ENCODE assay signal across 1 cellular context in the genomic region with DNA sequence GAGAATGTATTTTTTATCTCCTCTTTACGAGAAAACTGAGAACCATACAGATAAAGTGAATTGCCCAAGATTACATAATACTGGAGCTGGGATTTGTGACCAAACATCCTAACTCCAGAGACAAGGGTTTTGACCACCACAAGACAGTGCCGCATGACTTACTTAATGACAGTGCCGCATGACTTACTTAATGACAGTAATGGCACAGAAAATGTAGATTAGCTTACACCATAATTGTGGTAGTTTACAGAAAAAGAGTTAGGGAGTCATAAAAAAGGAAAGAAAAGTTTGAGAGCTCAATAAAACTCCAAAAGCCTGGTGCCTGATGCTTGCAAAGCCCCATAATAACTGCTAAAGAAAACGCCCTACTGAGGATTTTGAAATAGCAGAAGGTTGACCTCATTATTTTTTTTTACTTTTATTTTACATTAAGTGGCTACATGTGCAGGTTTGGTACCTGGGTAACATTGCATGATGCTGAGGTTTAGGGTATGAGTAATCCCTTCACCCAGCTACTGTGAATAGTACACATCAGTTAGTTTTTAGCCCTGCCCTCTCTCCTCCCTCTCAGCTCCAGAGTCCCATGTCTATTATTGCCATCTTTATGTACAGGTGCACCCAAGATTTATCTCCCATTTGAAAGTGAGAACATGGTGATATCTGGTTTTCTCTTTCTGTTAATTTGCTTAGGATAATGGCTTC.
TF ChIP-seq lines count a peak whose summit lies in the region.

No MANE protein-coding gene starts in this region.

TF ChIP-seq in HEK293, 187 proteins besides CTCF, POLR2A, EP300 and RAD21 (continued from another document and continues in another):
- no peak for TF ChIP-seq WT1 (tag by site-specific recombination; IDR thresholded peaks at IDR 0.05)
- TF ChIP-seq HOXC10 (CRISPR knock-in tag; IDR thresholded peaks at IDR 0.05): no peak
- TF ChIP-seq ZNF670 (tag by site-specific recombination; IDR thresholded peaks at IDR 0.05; ENCODE audit: low read depth): no peak
- TF ChIP-seq, protein P1, sequence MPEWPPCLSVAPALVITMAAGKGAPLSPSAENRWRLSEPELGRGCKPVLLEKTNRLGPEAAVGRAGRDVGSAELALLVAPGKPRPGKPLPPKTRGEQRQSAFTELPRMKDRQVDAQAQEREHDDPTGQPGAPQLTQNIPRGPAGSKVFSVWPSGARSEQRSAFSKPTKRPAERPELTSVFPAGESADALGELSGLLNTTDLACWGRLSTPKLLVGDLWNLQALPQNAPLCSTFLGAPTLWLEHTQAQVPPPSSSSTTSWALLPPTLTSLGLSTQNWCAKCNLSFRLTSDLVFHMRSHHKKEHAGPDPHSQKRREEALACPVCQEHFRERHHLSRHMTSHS (tag by site-specific recombination; IDR thresholded peaks at IDR 0.05): no peak
- no peak for TF ChIP-seq ZNF830 (tag by site-specific recombination; IDR thresholded peaks at IDR 0.05; ENCODE audit: low read depth)
- no peak for TF ChIP-seq ZNF121 (tag by site-specific recombination; IDR thresholded peaks at IDR 0.05)
- no peak for TF ChIP-seq SCRT2 (tag by site-specific recombination; IDR thresholded peaks at IDR 0.05)
- TF ChIP-seq ZNF626 (tag by site-specific recombination; IDR thresholded peaks at IDR 0.05): no peak
- no peak for TF ChIP-seq ZNF2 (tag by site-specific recombination; IDR thresholded peaks at IDR 0.05)
- TF ChIP-seq ZNF837 (tag by site-specific recombination; IDR thresholded peaks at IDR 0.05): no peak
- TF ChIP-seq ZNF239 (tag by site-specific recombination; IDR thresholded peaks at IDR 0.05): no peak
- TF ChIP-seq, protein P2, sequence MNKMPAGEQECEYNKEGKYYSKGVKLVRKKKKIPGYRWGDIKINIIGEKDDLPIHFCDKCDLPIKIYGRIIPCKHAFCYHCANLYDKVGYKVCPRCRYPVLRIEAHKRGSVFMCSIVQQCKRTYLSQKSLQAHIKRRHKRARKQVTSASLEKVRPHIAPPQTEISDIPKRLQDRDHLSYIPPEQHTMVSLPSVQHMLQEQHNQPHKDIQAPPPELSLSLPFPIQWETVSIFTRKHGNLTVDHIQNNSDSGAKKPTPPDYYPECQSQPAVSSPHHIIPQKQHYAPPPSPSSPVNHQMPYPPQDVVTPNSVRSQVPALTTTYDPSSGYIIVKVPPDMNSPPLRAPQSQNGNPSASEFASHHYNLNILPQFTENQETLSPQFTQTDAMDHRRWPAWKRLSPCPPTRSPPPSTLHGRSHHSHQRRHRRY (tag by site-specific recombination; IDR thresholded peaks at IDR 0.05): no peak
- TF ChIP-seq ZNF202 (tag by site-specific recombination; IDR thresholded peaks at IDR 0.05; ENCODE audit: borderline replicate concordance): no peak
- TF ChIP-seq, protein P3, sequence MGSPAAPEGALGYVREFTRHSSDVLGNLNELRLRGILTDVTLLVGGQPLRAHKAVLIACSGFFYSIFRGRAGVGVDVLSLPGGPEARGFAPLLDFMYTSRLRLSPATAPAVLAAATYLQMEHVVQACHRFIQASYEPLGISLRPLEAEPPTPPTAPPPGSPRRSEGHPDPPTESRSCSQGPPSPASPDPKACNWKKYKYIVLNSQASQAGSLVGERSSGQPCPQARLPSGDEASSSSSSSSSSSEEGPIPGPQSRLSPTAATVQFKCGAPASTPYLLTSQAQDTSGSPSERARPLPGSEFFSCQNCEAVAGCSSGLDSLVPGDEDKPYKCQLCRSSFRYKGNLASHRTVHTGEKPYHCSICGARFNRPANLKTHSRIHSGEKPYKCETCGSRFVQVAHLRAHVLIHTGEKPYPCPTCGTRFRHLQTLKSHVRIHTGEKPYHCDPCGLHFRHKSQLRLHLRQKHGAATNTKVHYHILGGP (tag by site-specific recombination; IDR thresholded peaks at IDR 0.05): no peak
- TF ChIP-seq, protein P4, sequence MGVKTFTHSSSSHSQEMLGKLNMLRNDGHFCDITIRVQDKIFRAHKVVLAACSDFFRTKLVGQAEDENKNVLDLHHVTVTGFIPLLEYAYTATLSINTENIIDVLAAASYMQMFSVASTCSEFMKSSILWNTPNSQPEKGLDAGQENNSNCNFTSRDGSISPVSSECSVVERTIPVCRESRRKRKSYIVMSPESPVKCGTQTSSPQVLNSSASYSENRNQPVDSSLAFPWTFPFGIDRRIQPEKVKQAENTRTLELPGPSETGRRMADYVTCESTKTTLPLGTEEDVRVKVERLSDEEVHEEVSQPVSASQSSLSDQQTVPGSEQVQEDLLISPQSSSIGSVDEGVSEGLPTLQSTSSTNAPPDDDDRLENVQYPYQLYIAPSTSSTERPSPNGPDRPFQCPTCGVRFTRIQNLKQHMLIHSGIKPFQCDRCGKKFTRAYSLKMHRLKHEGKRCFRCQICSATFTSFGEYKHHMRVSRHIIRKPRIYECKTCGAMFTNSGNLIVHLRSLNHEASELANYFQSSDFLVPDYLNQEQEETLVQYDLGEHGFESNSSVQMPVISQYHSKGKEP (tag by site-specific recombination; IDR thresholded peaks at IDR 0.05): peak; percentile 85
- no peak for TF ChIP-seq ZNF311 (tag by site-specific recombination; IDR thresholded peaks at IDR 0.05; ENCODE audit: borderline replicate concordance)
- TF ChIP-seq, protein P5, sequence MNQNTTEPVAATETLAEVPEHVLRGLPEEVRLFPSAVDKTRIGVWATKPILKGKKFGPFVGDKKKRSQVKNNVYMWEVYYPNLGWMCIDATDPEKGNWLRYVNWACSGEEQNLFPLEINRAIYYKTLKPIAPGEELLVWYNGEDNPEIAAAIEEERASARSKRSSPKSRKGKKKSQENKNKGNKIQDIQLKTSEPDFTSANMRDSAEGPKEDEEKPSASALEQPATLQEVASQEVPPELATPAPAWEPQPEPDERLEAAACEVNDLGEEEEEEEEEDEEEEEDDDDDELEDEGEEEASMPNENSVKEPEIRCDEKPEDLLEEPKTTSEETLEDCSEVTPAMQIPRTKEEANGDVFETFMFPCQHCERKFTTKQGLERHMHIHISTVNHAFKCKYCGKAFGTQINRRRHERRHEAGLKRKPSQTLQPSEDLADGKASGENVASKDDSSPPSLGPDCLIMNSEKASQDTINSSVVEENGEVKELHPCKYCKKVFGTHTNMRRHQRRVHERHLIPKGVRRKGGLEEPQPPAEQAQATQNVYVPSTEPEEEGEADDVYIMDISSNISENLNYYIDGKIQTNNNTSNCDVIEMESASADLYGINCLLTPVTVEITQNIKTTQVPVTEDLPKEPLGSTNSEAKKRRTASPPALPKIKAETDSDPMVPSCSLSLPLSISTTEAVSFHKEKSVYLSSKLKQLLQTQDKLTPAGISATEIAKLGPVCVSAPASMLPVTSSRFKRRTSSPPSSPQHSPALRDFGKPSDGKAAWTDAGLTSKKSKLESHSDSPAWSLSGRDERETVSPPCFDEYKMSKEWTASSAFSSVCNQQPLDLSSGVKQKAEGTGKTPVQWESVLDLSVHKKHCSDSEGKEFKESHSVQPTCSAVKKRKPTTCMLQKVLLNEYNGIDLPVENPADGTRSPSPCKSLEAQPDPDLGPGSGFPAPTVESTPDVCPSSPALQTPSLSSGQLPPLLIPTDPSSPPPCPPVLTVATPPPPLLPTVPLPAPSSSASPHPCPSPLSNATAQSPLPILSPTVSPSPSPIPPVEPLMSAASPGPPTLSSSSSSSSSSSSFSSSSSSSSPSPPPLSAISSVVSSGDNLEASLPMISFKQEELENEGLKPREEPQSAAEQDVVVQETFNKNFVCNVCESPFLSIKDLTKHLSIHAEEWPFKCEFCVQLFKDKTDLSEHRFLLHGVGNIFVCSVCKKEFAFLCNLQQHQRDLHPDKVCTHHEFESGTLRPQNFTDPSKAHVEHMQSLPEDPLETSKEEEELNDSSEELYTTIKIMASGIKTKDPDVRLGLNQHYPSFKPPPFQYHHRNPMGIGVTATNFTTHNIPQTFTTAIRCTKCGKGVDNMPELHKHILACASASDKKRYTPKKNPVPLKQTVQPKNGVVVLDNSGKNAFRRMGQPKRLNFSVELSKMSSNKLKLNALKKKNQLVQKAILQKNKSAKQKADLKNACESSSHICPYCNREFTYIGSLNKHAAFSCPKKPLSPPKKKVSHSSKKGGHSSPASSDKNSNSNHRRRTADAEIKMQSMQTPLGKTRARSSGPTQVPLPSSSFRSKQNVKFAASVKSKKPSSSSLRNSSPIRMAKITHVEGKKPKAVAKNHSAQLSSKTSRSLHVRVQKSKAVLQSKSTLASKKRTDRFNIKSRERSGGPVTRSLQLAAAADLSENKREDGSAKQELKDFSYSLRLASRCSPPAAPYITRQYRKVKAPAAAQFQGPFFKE (tag by site-specific recombination; IDR thresholded peaks at IDR 0.05; ENCODE audit: borderline replicate concordance): no peak
- TF ChIP-seq, protein P6, sequence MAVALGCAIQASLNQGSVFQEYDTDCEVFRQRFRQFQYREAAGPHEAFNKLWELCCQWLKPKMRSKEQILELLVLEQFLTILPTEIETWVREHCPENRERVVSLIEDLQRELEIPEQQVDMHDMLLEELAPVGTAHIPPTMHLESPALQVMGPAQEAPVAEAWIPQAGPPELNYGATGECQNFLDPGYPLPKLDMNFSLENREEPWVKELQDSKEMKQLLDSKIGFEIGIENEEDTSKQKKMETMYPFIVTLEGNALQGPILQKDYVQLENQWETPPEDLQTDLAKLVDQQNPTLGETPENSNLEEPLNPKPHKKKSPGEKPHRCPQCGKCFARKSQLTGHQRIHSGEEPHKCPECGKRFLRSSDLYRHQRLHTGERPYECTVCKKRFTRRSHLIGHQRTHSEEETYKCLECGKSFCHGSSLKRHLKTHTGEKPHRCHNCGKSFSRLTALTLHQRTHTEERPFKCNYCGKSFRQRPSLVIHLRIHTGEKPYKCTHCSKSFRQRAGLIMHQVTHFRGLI (tag by site-specific recombination; IDR thresholded peaks at IDR 0.05): no peak
- TF ChIP-seq ZNF23 (tag by site-specific recombination; IDR thresholded peaks at IDR 0.05; ENCODE audit: borderline replicate concordance): no peak
- TF ChIP-seq ZFP69B (tag by site-specific recombination; IDR thresholded peaks at IDR 0.05): no peak
- TF ChIP-seq, protein P7, sequence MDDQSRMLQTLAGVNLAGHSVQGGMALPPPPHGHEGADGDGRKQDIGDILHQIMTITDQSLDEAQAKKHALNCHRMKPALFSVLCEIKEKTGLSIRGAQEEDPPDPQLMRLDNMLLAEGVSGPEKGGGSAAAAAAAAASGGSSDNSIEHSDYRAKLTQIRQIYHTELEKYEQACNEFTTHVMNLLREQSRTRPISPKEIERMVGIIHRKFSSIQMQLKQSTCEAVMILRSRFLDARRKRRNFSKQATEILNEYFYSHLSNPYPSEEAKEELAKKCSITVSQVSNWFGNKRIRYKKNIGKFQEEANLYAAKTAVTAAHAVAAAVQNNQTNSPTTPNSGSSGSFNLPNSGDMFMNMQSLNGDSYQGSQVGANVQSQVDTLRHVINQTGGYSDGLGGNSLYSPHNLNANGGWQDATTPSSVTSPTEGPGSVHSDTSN (CRISPR knock-in tag; IDR thresholded peaks at IDR 0.05): no peak
- TF ChIP-seq ZNF660 (tag by site-specific recombination; IDR thresholded peaks at IDR 0.05): no peak
- TF ChIP-seq ZNF423 (tag by site-specific recombination; IDR thresholded peaks at IDR 0.05): no peak
- no peak for TF ChIP-seq ZNF558 (tag by site-specific recombination; IDR thresholded peaks at IDR 0.05)
- TF ChIP-seq TCF7L2 (IDR thresholded peaks at IDR 0.05; ENCODE audit: borderline replicate concordance, low read depth, low read length): 0 out of 2 replicates have a peak, but pooled peaks have one; percentile 32
- TF ChIP-seq ZNF701 (tag by site-specific recombination; IDR thresholded peaks at IDR 0.05): no peak
- no peak for TF ChIP-seq ZNF433 (tag by site-specific recombination; IDR thresholded peaks at IDR 0.05; ENCODE audit: low read depth)
- TF ChIP-seq MYNN (tag by site-specific recombination; IDR thresholded peaks at IDR 0.05; ENCODE audit: borderline replicate concordance): no peak
- TF ChIP-seq ZNF677 (tag by site-specific recombination; IDR thresholded peaks at IDR 0.05): no peak
- no peak for TF ChIP-seq ZNF521 (tag by site-specific recombination; IDR thresholded peaks at IDR 0.05)
- no peak for TF ChIP-seq ZNF266 (tag by site-specific recombination; IDR thresholded peaks at IDR 0.05; ENCODE audit: low read depth)
- TF ChIP-seq ZNF404 (tag by site-specific recombination; IDR thresholded peaks at IDR 0.05): no peak
- TF ChIP-seq, protein P8, sequence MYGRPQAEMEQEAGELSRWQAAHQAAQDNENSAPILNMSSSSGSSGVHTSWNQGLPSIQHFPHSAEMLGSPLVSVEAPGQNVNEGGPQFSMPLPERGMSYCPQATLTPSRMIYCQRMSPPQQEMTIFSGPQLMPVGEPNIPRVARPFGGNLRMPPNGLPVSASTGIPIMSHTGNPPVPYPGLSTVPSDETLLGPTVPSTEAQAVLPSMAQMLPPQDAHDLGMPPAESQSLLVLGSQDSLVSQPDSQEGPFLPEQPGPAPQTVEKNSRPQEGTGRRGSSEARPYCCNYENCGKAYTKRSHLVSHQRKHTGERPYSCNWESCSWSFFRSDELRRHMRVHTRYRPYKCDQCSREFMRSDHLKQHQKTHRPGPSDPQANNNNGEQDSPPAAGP (tag by site-specific recombination; IDR thresholded peaks at IDR 0.05): no peak
- no peak for TF ChIP-seq SCRT1 (tag by site-specific recombination; IDR thresholded peaks at IDR 0.05; ENCODE audit: borderline replicate concordance)
- peak; percentile 41; the same call in 1 of the 2 replicates for TF ChIP-seq ZBTB8A (tag by site-specific recombination; IDR thresholded peaks at IDR 0.05)
- TF ChIP-seq ZNF571 (tag by site-specific recombination; IDR thresholded peaks at IDR 0.05): no peak
- TF ChIP-seq KLF10 (tag by site-specific recombination; IDR thresholded peaks at IDR 0.05): 0 out of 2 replicates have a peak, but pooled peaks have one; percentile 22
- no peak for TF ChIP-seq SALL2 (tag by site-specific recombination; IDR thresholded peaks at IDR 0.05; ENCODE audit: borderline replicate concordance)
- TF ChIP-seq ZNF302 (tag by site-specific recombination; IDR thresholded peaks at IDR 0.05; ENCODE audit: low read depth): no peak
- TF ChIP-seq, protein P9, sequence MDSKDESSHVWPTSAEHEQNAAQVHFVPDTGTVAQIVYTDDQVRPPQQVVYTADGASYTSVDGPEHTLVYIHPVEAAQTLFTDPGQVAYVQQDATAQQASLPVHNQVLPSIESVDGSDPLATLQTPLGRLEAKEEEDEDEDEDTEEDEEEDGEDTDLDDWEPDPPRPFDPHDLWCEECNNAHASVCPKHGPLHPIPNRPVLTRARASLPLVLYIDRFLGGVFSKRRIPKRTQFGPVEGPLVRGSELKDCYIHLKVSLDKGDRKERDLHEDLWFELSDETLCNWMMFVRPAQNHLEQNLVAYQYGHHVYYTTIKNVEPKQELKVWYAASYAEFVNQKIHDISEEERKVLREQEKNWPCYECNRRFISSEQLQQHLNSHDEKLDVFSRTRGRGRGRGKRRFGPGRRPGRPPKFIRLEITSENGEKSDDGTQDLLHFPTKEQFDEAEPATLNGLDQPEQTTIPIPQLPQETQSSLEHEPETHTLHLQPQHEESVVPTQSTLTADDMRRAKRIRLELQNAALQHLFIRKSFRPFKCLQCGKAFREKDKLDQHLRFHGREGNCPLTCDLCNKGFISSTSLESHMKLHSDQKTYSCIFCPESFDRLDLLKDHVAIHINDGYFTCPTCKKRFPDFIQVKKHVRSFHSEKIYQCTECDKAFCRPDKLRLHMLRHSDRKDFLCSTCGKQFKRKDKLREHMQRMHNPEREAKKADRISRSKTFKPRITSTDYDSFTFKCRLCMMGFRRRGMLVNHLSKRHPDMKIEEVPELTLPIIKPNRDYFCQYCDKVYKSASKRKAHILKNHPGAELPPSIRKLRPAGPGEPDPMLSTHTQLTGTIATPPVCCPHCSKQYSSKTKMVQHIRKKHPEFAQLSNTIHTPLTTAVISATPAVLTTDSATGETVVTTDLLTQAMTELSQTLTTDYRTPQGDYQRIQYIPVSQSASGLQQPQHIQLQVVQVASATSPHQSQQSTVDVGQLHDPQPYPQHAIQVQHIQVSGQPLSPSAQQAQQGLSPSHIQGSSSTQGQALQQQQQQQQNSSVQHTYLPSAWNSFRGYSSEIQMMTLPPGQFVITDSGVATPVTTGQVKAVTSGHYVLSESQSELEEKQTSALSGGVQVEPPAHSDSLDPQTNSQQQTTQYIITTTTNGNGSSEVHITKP (tag by site-specific recombination; IDR thresholded peaks at IDR 0.05): no peak
